In the genomic region with DNA sequence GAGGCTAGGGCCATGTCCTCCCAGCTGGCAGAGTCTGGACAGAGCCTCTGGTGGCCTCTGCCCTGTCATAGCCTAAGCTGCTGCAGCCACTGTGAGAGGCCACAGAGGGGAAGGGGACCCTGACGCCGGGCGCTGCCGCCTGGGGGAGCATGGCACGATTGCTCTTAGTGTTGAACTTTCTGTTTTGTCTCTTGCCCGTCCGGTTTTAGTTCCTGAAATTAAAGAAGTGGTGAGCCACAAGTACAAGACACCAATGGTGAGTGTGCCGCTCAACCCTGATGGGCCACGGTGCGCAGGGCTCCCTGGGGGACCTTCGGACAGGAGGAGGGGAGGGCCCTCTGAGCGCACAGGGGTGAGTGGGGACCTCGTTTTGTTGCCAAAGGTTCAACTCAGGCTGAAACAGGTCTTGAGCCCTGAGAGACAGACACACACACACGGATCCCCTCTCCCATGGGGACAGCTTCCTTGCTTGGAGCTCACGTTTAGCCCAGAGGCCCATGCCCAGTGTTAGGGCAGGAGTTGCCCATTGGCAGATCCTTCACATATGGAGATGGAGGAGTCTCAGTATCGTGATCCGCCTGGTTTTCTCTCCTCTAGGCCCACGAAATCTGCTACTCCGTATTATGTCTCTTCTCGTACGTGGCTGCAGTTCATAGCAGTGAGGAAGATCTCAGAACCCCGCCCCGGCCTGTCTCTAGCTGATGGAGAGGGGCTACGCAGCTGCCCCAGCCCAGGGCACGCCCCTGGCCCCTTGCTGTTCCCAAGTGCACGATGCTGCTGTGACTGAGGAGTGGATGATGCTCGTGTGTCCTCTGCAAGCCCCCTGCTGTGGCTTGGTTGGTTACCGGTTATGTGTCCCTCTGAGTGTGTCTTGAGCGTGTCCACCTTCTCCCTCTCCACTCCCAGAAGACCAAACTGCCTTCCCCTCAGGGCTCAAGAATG, we compare ENCODE assay signal across 1 cellular context.
TF ChIP-seq lines count a peak whose summit lies in the region.

No MANE protein-coding gene starts in this region.

TF ChIP-seq in IMR-90, 13 proteins besides CTCF, POLR2A, EP300 and RAD21 (continued from another document):
- no peak for TF ChIP-seq ELK1 (IDR thresholded peaks at IDR 0.05; ENCODE audit: borderline replicate concordance, low read depth, low read length)
